Comparison of ENCODE assay signal across 1 cellular context in the genomic region with DNA sequence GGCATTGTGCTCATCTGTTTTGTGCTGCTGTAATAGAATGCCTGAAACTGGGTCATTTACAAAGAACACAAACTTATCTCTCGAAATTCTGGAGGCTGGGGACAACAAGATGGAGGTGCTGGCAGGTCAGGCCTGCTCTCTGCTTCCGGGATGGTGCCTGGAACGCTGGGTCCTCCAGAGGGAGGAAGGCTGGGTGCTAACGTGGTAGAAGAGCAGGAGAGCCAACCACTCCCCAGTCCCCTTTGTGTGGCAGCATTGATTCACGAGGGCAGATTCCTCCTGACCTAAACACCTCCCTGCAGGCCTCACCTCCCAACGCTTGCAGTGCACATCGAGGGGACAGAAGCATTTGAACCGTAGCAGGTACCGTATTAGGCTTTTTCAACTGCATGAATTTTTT.
TF ChIP-seq lines count a peak whose summit lies in the region.

No MANE protein-coding gene starts in this region.

TF ChIP-seq in endothelial cell of umbilical vein, 7 proteins besides CTCF, POLR2A, EP300 and RAD21:
- TF ChIP-seq MYC (IDR thresholded peaks at IDR 0.05; ENCODE audit: low read depth, low read length), result no peak
- TF ChIP-seq EZH2 (IDR thresholded peaks at IDR 0.05; ENCODE audit: borderline replicate concordance, low read depth, low read length, severe bottlenecking), result no peak
- no peak for TF ChIP-seq GATA2 (IDR thresholded peaks at IDR 0.05; ENCODE audit: insufficient read depth, insufficient read length, low read depth, low read length)
- TF ChIP-seq POLR2AphosphoS5 (IDR thresholded peaks at IDR 0.05; ENCODE audit: insufficient read depth, low read depth, low read length), result no peak
- no peak for TF ChIP-seq FOS (IDR thresholded peaks at IDR 0.05; ENCODE audit: borderline replicate concordance, insufficient read depth, low read length)
- no peak for TF ChIP-seq JUN (IDR thresholded peaks at IDR 0.05; ENCODE audit: borderline replicate concordance, insufficient read depth, insufficient read length, low read depth)
- TF ChIP-seq MAX (IDR thresholded peaks at IDR 0.05; ENCODE audit: insufficient read depth, insufficient read length), result no peak
